ENCODE assay signal across 7 cellular contexts in genomic region chr20:56974499-56975250, GRCh38.
DNase-seq lines count a peak whose midpoint lies in the region; ATAC-seq and TF ChIP-seq lines count a peak whose summit lies in the region.

No MANE protein-coding gene starts in this region.

- TF ChIP-seq CTCF in hepatocyte (IDR thresholded peaks at IDR 0.05; ENCODE audit: poor library complexity) = peak; percentile 85

- no peak overlapping the region for H3K4me3 ChIP-seq in hepatocyte

- no peak overlapping the region for H2AFZ ChIP-seq in hepatocyte

- no peaks in the 10 kb centered on the region for H3K9me3 ChIP-seq in hepatocyte (ENCODE audit: low read depth)

- no peak overlapping the region for H3K4me2 ChIP-seq in hepatocyte

- ATAC-seq in HG03108 (IDR thresholded peaks at IDR 0.05; ENCODE audit: unreplicated experiment) = no peak

- H4K20me1 ChIP-seq in hepatocyte (ENCODE audit: insufficient read depth, poor library complexity, severe bottlenecking) = no peaks in the 10 kb centered on the region

- no peaks in the 10 kb centered on the region for H3K9me2 ChIP-seq in hepatocyte (replicated peaks; ENCODE audit: insufficient read depth)

- H3K27ac ChIP-seq in hepatocyte (no peak overlapping the region), substantia nigra (ENCODE audit: low read depth, low read length, poor library complexity, severe bottlenecking) (no peak overlapping the region)

- no peaks in the 10 kb centered on the region for H3K4me1 ChIP-seq in hepatocyte (ENCODE audit: insufficient read depth)

- no peaks in the 10 kb centered on the region for H3K79me2 ChIP-seq in hepatocyte

- WGBS in hepatocyte (ENCODE audit: low lambda C conversion rate, missing lambda C conversion rate) = 17% methylated on average over 21 of the region's 21 CpGs

- H3K27me3 ChIP-seq in hepatocyte = peaks cover 35% of the 10 kb centered on the region

- H3K36me3 ChIP-seq in hepatocyte (replicated peaks; ENCODE audit: insufficient read depth, low read depth) = no peaks in the 10 kb centered on the region

- DNase-seq in GM03348 (ENCODE audit: low spot score) (peak; percentile 75), HuH-7.5 (ENCODE audit: low spot score) (peak; percentile 43), UCSD-AML1 (lab: John Stamatoyannopoulos, UW; ENCODE audit: unreplicated experiment) (peak; percentile 33), hepatocyte (ENCODE audit: low spot score) (peak; percentile 78), substantia nigra (lab: John Stamatoyannopoulos, UW) (peak in 30 of 49 donors; percentile 1 to 50 (median 14))
- no peak for DNase-seq in activated CD4-positive, CD25-positive, alpha-beta regulatory T cell (lab: John Stamatoyannopoulos, UW)

Comparison
In these comparisons a context has a peak if more than half of its experiments do, and no peak if none do; other contexts are left out.
1. DNase-seq: peak in GM03348 (single experiment), HuH-7.5 (single experiment), UCSD-AML1 (single experiment), hepatocyte (single experiment) and substantia nigra (30 of 49); none in activated CD4-positive, CD25-positive, alpha-beta regulatory T cell (0 of 4).